In the genomic region with DNA sequence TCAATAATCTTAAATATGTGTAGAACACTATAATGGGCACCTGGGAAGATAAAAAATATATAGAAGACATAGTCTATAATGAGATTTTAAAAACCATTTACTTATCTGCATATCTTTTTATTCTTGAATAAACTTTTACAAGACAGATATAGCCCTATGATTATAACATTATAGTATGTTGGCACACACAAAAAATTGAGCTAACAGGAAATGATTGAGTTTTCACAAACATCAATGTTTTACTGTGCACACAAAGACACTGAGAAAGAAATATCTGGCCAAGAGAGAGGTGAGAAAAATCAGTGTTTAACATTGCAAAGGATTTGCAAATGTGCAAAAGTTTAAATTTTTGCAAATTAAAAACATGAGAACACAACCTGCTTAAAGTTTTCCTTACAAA, we compare ENCODE assay signal across 30 cellular contexts.
"Had no signal": no experiment of that assay in that cellular context is flagged by ENCODE, and none has a peak within 500 bp of the region (broad histone marks: within the 10 kb centered on the region; RNA-seq: fewer than 3 reads in every experiment).

No MANE protein-coding gene starts in this region.

- H3K79me2 ChIP-seq: parathyroid adenoma had no signal

- H3K4me3 Mint-ChIP-seq: natural killer cell; nephron; neural progenitor cell; stimulated activated memory B cell treated with anti-CD40 and anti-IgM and Interleukin-4, amounts not matched to agents 10 μg/mL and 1 μg/mL and 100 μg/mL, for 72 hours; stimulated activated naive CD8-positive, alpha-beta T cell treated with anti-CD3 and anti-CD28 coated beads, Interleukin-15, amount 100 ng/mL, for 72 hours had no signal

- H3K9me3 ChIP-seq: ovary, psoas muscle, right lobe of liver, sigmoid colon, suprapubic skin, testis, tibial nerve, upper lobe of left lung, vagina had no signal

- H3K27ac ChIP-seq: neural progenitor cell, ovary, parathyroid adenoma, psoas muscle, right lobe of liver, sigmoid colon, suprapubic skin, testis, tibial nerve, upper lobe of left lung, vagina had no signal

- H3K9me3 Mint-ChIP-seq: natural killer cell; nephron; neural progenitor cell; stimulated activated memory B cell treated with anti-CD40 and anti-IgM and Interleukin-4, amounts not matched to agents 10 μg/mL and 1 μg/mL and 100 μg/mL, for 72 hours; stimulated activated naive CD8-positive, alpha-beta T cell treated with anti-CD3 and anti-CD28 coated beads, Interleukin-15, amount 100 ng/mL, for 72 hours had no signal

- FAIRE-seq: small intestine, urothelium cell line had no signal

- DNase-seq: natural killer cell; occipital lobe; ovary; posterior cingulate gyrus; psoas muscle; right cardiac atrium; right lobe of liver; sigmoid colon; small intestine; stimulated activated CD4-positive, alpha-beta T cell treated with anti-CD3 and anti-CD28 coated beads, Interleukin-15, amount 100 ng/mL, for 24 hours; stimulated activated CD4-positive, alpha-beta T cell treated with anti-CD3 and anti-CD28 coated beads, Interleukin-2, amount 100 ng/mL, for 24 hours; stimulated activated CD4-positive, alpha-beta T cell treated with anti-CD3 and anti-CD28 coated beads, Interleukin-2, amount 100 ng/mL, for 48 hours; stimulated activated CD4-positive, alpha-beta T cell treated with anti-CD3 and anti-CD28 coated beads, Interleukin-4, amount 100 ng/mL, for 4 hours; stimulated activated CD8-positive, alpha-beta memory T cell treated with anti-CD3 and anti-CD28 coated beads, Interleukin-4, amount 100 ng/mL, for 48 hours; stimulated activated naive CD4-positive, alpha-beta T cell; stimulated activated naive CD8-positive, alpha-beta T cell treated with anti-CD3 and anti-CD28 coated beads, Interleukin-15, amount 100 ng/mL, for 72 hours; stimulated activated naive CD8-positive, alpha-beta T cell treated with anti-CD3 and anti-CD28 coated beads, Interleukin-15, Interleukin-2, amounts not matched to agents 100 U/mL and 50 U/mL, for 24 hours; substantia nigra; testis; trophoblast cell; upper lobe of left lung had no signal

- H3K4me1 Mint-ChIP-seq: natural killer cell; nephron; stimulated activated memory B cell treated with anti-CD40 and anti-IgM and Interleukin-4, amounts not matched to agents 10 μg/mL and 1 μg/mL and 100 μg/mL, for 72 hours had no signal

- H2AFZ ChIP-seq: neural progenitor cell, parathyroid adenoma had no signal

- H3K4me1 ChIP-seq: parathyroid adenoma, psoas muscle, right lobe of liver, sigmoid colon, suprapubic skin, testis, tibial nerve, upper lobe of left lung, vagina had no signal

- H3K36me3 ChIP-seq: neural progenitor cell, ovary, right lobe of liver, sigmoid colon, suprapubic skin, tibial nerve, upper lobe of left lung, vagina had no signal

- H3K27me3 Mint-ChIP-seq: progenitor cell of endocrine pancreas; stimulated activated memory B cell treated with anti-CD40 and anti-IgM and Interleukin-4, amounts not matched to agents 10 μg/mL and 1 μg/mL and 100 μg/mL, for 72 hours had no signal

- H3K27ac Mint-ChIP-seq: natural killer cell; nephron; neural progenitor cell; progenitor cell of endocrine pancreas; stimulated activated memory B cell treated with anti-CD40 and anti-IgM and Interleukin-4, amounts not matched to agents 10 μg/mL and 1 μg/mL and 100 μg/mL, for 72 hours had no signal

- H3K4me3 ChIP-seq: neural progenitor cell, ovary, psoas muscle, right lobe of liver, sigmoid colon, suprapubic skin, testis, tibial nerve, upper lobe of left lung, vagina had no signal

- ATAC-seq: natural killer cell; psoas muscle; right cardiac atrium; right lobe of liver; stimulated activated memory B cell treated with anti-CD40 and anti-IgM and Interleukin-4, amounts not matched to agents 10 μg/mL and 1 μg/mL and 100 μg/mL, for 72 hours; stimulated activated naive CD8-positive, alpha-beta T cell treated with anti-CD3 and anti-CD28 coated beads, Interleukin-15, amount 100 ng/mL, for 72 hours; stimulated activated naive CD8-positive, alpha-beta T cell treated with anti-CD3 and anti-CD28 coated beads, Interleukin-15, Interleukin-2, amounts not matched to agents 100 U/mL and 50 U/mL, for 24 hours had no signal

- H3K36me3 Mint-ChIP-seq: natural killer cell; neural progenitor cell; stimulated activated memory B cell treated with anti-CD40 and anti-IgM and Interleukin-4, amounts not matched to agents 10 μg/mL and 1 μg/mL and 100 μg/mL, for 72 hours had no signal

- H3K4me2 ChIP-seq: neural progenitor cell had no signal

- H3K9ac ChIP-seq: neural progenitor cell, parathyroid adenoma had no signal

- H3K27me3 ChIP-seq: neural progenitor cell, ovary, right lobe of liver, sigmoid colon, suprapubic skin, testis, tibial nerve, upper lobe of left lung, vagina had no signal
